1 cellular context compared by ENCODE assay signal in the genomic region with DNA sequence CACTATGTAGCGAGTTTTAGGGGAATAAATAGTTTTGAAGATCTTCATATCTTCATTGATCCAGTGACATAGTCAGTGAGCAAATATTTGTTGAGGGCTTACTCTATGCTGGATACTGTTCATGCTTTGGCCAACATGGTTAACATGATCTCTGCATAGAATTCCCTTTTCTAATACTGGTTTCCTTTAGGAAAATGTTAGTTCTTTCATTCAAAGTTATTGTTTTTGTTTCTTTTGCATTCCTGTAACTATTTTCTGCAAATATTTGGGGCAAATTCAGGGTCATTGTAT.
TF ChIP-seq lines count a peak whose summit lies in the region.

No MANE protein-coding gene starts in this region.

TF ChIP-seq in HepG2, 621 proteins besides CTCF, POLR2A, EP300 and RAD21:
- TF ChIP-seq, protein P1, sequence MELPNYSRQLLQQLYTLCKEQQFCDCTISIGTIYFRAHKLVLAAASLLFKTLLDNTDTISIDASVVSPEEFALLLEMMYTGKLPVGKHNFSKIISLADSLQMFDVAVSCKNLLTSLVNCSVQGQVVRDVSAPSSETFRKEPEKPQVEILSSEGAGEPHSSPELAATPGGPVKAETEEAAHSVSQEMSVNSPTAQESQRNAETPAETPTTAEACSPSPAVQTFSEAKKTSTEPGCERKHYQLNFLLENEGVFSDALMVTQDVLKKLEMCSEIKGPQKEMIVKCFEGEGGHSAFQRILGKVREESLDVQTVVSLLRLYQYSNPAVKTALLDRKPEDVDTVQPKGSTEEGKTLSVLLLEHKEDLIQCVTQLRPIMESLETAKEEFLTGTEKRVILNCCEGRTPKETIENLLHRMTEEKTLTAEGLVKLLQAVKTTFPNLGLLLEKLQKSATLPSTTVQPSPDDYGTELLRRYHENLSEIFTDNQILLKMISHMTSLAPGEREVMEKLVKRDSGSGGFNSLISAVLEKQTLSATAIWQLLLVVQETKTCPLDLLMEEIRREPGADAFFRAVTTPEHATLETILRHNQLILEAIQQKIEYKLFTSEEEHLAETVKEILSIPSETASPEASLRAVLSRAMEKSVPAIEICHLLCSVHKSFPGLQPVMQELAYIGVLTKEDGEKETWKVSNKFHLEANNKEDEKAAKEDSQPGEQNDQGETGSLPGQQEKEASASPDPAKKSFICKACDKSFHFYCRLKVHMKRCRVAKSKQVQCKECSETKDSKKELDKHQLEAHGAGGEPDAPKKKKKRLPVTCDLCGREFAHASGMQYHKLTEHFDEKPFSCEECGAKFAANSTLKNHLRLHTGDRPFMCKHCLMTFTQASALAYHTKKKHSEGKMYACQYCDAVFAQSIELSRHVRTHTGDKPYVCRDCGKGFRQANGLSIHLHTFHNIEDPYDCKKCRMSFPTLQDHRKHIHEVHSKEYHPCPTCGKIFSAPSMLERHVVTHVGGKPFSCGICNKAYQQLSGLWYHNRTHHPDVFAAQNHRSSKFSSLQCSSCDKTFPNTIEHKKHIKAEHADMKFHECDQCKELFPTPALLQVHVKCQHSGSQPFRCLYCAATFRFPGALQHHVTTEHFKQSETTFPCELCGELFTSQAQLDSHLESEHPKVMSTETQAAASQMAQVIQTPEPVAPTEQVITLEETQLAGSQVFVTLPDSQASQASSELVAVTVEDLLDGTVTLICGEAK (IDR thresholded peaks at IDR 0.05) = no peak
- TF ChIP-seq, protein P1 (CRISPR knock-in tag; IDR thresholded peaks at IDR 0.05) = no peak
- TF ChIP-seq ZMYM3 (CRISPR knock-in tag; IDR thresholded peaks at IDR 0.05) (no peak), GPN1 (CRISPR knock-in tag; IDR thresholded peaks at IDR 0.05; ENCODE audit: borderline replicate concordance) (no peak), ZNF331 (CRISPR knock-in tag; IDR thresholded peaks at IDR 0.05) (no peak), ZNF446 (CRISPR knock-in tag; IDR thresholded peaks at IDR 0.05) (no peak), ISX (CRISPR knock-in tag; conservative IDR thresholded peaks at IDR 0.05) (no peak), ZFY (CRISPR knock-in tag; IDR thresholded peaks at IDR 0.05) (no peak), NRL (CRISPR knock-in tag; IDR thresholded peaks at IDR 0.05; ENCODE audit: borderline replicate concordance) (no peak), IRX3 (CRISPR knock-in tag; IDR thresholded peaks at IDR 0.05; ENCODE audit: borderline replicate concordance, low read depth) (no peak), KAT7 (CRISPR knock-in tag; IDR thresholded peaks at IDR 0.05; ENCODE audit: borderline replicate concordance) (no peak), ZNF75D (CRISPR knock-in tag; IDR thresholded peaks at IDR 0.05; ENCODE audit: borderline replicate concordance) (no peak), SMYD3 (CRISPR knock-in tag; IDR thresholded peaks at IDR 0.05) (no peak), ISL2 (CRISPR knock-in tag; IDR thresholded peaks at IDR 0.05) (no peak), DMAP1 (CRISPR knock-in tag; IDR thresholded peaks at IDR 0.05) (no peak), MTF2 (CRISPR knock-in tag; IDR thresholded peaks at IDR 0.05; ENCODE audit: borderline replicate concordance) (no peak), SMAD3 (CRISPR knock-in tag; IDR thresholded peaks at IDR 0.05) (no peak), NFKBIZ (CRISPR knock-in tag; IDR thresholded peaks at IDR 0.05) (no peak)
- TF ChIP-seq, protein P2, sequence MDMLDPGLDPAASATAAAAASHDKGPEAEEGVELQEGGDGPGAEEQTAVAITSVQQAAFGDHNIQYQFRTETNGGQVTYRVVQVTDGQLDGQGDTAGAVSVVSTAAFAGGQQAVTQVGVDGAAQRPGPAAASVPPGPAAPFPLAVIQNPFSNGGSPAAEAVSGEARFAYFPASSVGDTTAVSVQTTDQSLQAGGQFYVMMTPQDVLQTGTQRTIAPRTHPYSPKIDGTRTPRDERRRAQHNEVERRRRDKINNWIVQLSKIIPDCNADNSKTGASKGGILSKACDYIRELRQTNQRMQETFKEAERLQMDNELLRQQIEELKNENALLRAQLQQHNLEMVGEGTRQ (IDR thresholded peaks at IDR 0.05; ENCODE audit: low read depth, low read length) = no peak
- TF ChIP-seq, protein P2 (CRISPR knock-in tag; IDR thresholded peaks at IDR 0.05; ENCODE audit: borderline replicate concordance) = no peak
- TF ChIP-seq, protein P3, sequence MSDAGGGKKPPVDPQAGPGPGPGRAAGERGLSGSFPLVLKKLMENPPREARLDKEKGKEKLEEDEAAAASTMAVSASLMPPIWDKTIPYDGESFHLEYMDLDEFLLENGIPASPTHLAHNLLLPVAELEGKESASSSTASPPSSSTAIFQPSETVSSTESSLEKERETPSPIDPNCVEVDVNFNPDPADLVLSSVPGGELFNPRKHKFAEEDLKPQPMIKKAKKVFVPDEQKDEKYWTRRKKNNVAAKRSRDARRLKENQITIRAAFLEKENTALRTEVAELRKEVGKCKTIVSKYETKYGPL (CRISPR knock-in tag; IDR thresholded peaks at IDR 0.05) = no peak
- TF ChIP-seq, protein P4, sequence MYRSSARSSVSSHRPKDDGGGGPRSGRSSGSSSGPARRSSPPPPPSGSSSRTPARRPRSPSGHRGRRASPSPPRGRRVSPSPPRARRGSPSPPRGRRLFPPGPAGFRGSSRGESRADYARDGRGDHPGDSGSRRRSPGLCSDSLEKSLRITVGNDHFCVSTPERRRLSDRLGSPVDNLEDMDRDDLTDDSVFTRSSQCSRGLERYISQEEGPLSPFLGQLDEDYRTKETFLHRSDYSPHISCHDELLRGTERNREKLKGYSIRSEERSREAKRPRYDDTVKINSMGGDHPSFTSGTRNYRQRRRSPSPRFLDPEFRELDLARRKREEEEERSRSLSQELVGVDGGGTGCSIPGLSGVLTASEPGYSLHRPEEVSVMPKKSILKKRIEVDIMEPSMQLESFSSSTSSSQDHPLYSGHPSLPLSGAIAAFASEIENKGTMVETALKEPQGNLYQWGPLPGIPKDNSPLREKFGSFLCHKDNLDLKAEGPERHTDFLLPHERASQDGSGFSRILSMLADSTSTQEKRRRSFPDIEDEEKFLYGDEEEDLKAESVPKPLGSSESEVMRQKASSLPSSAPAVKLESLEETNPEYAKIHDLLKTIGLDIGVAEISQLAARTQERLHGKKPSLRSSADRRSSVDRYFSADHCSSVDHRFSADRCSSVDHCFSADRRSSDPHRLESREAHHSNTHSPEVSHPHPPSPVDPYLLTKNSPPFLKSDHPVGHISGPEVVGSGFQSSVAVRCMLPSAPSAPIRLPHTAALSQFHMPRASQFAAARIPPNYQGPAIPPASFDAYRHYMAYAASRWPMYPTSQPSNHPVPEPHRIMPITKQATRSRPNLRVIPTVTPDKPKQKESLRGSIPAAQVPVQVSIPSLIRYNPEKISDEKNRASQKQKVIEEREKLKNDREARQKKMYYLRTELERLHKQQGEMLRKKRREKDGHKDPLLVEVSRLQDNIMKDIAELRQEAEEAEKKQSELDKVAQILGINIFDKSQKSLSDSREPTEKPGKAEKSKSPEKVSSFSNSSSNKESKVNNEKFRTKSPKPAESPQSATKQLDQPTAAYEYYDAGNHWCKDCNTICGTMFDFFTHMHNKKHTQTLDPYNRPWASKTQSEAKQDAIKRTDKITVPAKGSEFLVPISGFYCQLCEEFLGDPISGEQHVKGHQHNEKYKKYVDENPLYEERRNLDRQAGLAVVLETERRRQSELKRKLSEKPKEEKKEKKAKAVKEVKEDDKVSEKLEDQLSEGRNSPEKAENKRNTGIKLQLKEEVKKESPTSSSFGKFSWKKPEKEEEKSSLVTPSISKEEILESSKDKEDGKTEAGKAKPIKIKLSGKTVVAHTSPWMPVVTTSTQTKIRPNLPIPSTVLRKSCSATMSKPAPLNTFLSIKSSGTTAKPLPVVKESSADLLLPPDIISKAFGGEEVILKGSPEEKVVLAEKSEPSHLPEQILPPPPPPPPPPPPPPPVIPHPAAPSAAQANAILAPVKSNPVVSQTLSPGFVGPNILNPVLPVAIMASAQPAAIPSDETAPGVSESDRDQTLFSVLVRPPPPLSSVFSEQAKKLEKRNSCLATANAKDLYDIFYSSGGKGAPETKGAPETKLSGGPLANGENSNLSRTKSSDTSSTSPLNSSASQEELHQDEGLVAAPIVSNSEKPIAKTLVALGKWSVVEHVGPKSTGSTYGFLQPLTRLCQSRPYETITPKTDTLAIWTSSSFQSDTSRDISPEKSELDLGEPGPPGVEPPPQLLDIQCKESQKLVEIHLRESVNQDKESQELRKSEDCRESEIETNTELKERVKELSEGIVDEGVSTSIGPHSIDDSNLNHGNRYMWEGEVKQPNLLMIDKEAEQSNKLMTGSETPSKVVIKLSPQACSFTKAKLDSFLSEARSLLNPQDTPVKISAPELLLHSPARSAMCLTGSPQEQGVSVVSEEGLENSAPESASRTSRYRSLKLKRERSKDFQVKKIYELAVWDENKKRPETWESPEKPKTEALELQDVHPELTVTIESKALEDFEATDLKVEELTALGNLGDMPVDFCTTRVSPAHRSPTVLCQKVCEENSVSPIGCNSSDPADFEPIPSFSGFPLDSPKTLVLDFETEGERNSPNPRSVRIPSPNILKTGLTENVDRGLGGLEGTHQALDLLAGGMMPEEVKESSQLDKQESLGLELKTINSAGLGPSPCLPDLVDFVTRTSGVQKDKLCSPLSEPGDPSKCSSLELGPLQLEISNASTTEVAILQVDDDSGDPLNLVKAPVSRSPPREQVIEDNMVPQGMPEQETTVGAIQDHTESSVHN (CRISPR knock-in tag; IDR thresholded peaks at IDR 0.05) = no peak
